Comparison of ENCODE assay signal across 9 cellular contexts in the genomic region with DNA sequence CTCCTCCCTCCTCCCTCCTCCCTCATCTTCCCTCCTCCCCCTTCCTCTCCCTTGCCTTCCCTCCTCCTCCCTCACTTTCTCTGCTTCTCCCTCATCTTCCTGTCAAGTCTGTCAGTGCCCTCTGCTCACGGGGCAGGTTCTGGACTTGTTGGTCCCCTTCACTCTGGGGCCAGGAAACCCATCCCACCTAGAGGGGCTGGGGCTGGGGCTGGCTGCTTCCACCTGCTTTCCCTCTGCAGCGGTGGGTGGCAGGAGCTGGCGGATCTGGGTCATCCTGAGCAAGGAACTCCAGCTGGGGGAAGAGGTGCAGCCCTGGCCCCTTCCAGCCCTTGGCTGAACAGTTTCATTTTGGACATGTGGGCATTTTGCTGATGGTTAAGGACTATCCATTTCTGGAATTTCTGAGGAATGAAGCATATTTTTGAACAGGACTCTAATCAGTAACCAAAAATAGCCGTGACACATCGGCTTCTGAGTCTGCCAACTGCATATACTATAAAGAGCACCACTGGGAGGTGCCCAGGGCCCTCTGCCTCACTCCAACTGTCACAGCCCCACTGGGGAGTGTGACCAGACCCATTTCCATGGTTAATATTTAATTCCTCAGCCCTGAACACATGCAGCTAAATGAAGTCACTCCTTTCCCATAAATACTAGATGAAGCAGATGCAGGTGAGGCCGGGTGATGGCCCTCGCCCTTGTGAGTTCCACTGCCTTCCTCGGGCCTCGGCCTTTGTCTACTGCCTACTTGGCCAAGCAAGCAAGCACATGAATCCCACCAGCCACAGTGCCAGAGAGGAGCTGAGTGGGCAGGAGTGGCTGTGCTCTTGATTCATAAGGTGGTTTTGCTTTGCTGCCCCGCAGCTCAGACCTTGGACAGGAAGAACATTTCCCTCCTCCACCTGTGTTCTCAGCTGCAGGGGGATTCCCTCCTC. TPM values are rescaled to one million over a fixed set of nuclear protein-coding genes. Genes with fewer than 3 reads are reported as not detected.
A peak's percentile ranks its signal among the peaks of the same experiment; 100 is the strongest.
DNase-seq lines count a peak whose midpoint lies in the region; ATAC-seq and TF ChIP-seq lines count a peak whose summit lies in the region.
"Had no signal": no experiment of that assay in that cellular context is flagged by ENCODE, and none has a peak within 500 bp of the region (broad histone marks: within the 10 kb centered on the region; RNA-seq: fewer than 3 reads in every experiment).

No MANE protein-coding gene starts in this region.

- CTCF ChIA-PET in CD8-positive, alpha-beta memory T cell (lab: Charles Lee): no interaction called here

- H3K27ac Mint-ChIP-seq in CD8-positive, alpha-beta memory T cell: no peak overlapping the region
- H3K27ac Mint-ChIP-seq in effector memory CD8-positive, alpha-beta T cell: peak overlapping the region in 1 of 2 donors; percentile 35
- H3K27ac Mint-ChIP-seq: T-cell had no signal

- no peak overlapping the region for H3K4me2 ChIP-seq in smooth muscle cell

- H3K27me3 ChIP-seq in MG63 (no peaks in the 10 kb centered on the region), heart left ventricle (no peaks in the 10 kb centered on the region), smooth muscle cell (ENCODE audit: low read depth) (no peaks in the 10 kb centered on the region)
- H3K27me3 ChIP-seq in CD8-positive, alpha-beta memory T cell (ENCODE audit: insufficient read depth, low read length, poor library complexity, severe bottlenecking): no peaks in the 10 kb centered on the region

- H3K9me3 Mint-ChIP-seq in CD8-positive, alpha-beta memory T cell: no peaks in the 10 kb centered on the region
- no peaks in the 10 kb centered on the region for H3K9me3 Mint-ChIP-seq in effector memory CD8-positive, alpha-beta T cell
- H3K9me3 Mint-ChIP-seq: T-cell had no signal

- peak; percentile 46 for ATAC-seq in GM19023 (IDR thresholded peaks at IDR 0.05; ENCODE audit: unreplicated experiment)
- peak; percentile 81 to 95 (median 90) for ATAC-seq in heart left ventricle
- ATAC-seq in esophagus mucosa: no peak
- ATAC-seq in effector memory CD8-positive, alpha-beta T cell (replicated peaks): no peak
- no peak for ATAC-seq in HG03097 (IDR thresholded peaks at IDR 0.05; ENCODE audit: low FRiP score, unreplicated experiment)
- ATAC-seq: T-cell had no signal

- H3K9me3 ChIP-seq in MG63: no peaks in the 10 kb centered on the region
- H3K9me3 ChIP-seq in heart left ventricle: no peaks in the 10 kb centered on the region
- no peaks in the 10 kb centered on the region for H3K9me3 ChIP-seq in smooth muscle cell (replicated peaks; ENCODE audit: low read depth)
- H3K9me3 ChIP-seq in CD8-positive, alpha-beta memory T cell (ENCODE audit: low read length): no peaks in the 10 kb centered on the region

- H2AFZ ChIP-seq in smooth muscle cell (ENCODE audit: low read depth): no peak overlapping the region

- intact Hi-C loops in heart left ventricle (cut with DNase I): no loop called here

- H3K4me3 ChIP-seq in MG63: no peak overlapping the region
- no peak overlapping the region for H3K4me3 ChIP-seq in heart left ventricle
- no peak overlapping the region for H3K4me3 ChIP-seq in smooth muscle cell
- H3K4me3 ChIP-seq in CD8-positive, alpha-beta memory T cell (ENCODE audit: low read length): no peak overlapping the region

- H3K36me3 ChIP-seq in MG63 (no peaks in the 10 kb centered on the region), heart left ventricle (no peaks in the 10 kb centered on the region), smooth muscle cell (ENCODE audit: low read depth) (no peaks in the 10 kb centered on the region)
- no peaks in the 10 kb centered on the region for H3K36me3 ChIP-seq in CD8-positive, alpha-beta memory T cell (ENCODE audit: insufficient read depth, low read length)

- POLR2A ChIA-PET in CD8-positive, alpha-beta memory T cell (lab: Charles Lee): no interaction called here

- H4K20me1 ChIP-seq in smooth muscle cell (ENCODE audit: low read depth): no peaks in the 10 kb centered on the region

- H3K27me3 Mint-ChIP-seq in CD8-positive, alpha-beta memory T cell: peaks cover 3 to 18% of the 10 kb centered on the region in 2 donors
- H3K27me3 Mint-ChIP-seq in effector memory CD8-positive, alpha-beta T cell: peaks cover 28 to 42% of the 10 kb centered on the region in 2 donors

- no peaks in the 10 kb centered on the region for H3K79me2 ChIP-seq in smooth muscle cell (ENCODE audit: low read depth)

- H3K9ac ChIP-seq in smooth muscle cell (ENCODE audit: low read depth): no peak overlapping the region

- peaks cover 0 to 17% (median 8%) of the 10 kb centered on the region in 12 donors for H3K4me1 ChIP-seq in heart left ventricle
- H3K4me1 ChIP-seq in smooth muscle cell (ENCODE audit: low read depth): peaks cover 5% of the 10 kb centered on the region
- no peaks in the 10 kb centered on the region for H3K4me1 ChIP-seq in CD8-positive, alpha-beta memory T cell (ENCODE audit: insufficient read depth, low read length)

- H3F3A ChIP-seq in smooth muscle cell (ENCODE audit: low read depth): no peaks in the 10 kb centered on the region

- DNase-seq in MG63: peak; percentile 65
- peak in 3 of 5 donors; percentile 37 to 58 (median 48) for DNase-seq in heart left ventricle
- no peak for DNase-seq in smooth muscle cell (lab: John Stamatoyannopoulos, UW; ENCODE audit: unreplicated experiment)
- DNase-seq in CD8-positive, alpha-beta memory T cell: no peak
- no peak for DNase-seq in effector memory CD8-positive, alpha-beta T cell

- TF ChIP-seq POLR2A in heart left ventricle (IDR thresholded peaks at IDR 0.05): no peak

- H3K4me3 Mint-ChIP-seq in CD8-positive, alpha-beta memory T cell: no peak overlapping the region
- H3K4me3 Mint-ChIP-seq in effector memory CD8-positive, alpha-beta T cell: no peak overlapping the region
- H3K4me3 Mint-ChIP-seq: T-cell had no signal

- 59 to 67% (median 65%) methylated on average over 10 of the region's 10 CpGs for WGBS in heart left ventricle, 4 donors
- 82% methylated on average over 10 of the region's 10 CpGs for WGBS in smooth muscle cell (ENCODE audit: low lambda C conversion rate)

- peak overlapping the region in 4 of 12 donors; percentile 24 to 42 (median 30) for H3K27ac ChIP-seq in heart left ventricle
- H3K27ac ChIP-seq in smooth muscle cell (ENCODE audit: low read depth): peak overlapping the region; percentile 57
- no peak overlapping the region for H3K27ac ChIP-seq in CD8-positive, alpha-beta memory T cell (ENCODE audit: low read depth, low read length)

- no peak for TF ChIP-seq CTCF in heart left ventricle (IDR thresholded peaks at IDR 0.05)
- no peak for TF ChIP-seq CTCF in smooth muscle cell (IDR thresholded peaks at IDR 0.05; ENCODE audit: borderline replicate concordance, insufficient read depth, poor library complexity, severe bottlenecking)

- no peaks in the 10 kb centered on the region for H3K4me1 Mint-ChIP-seq in CD8-positive, alpha-beta memory T cell
- no peaks in the 10 kb centered on the region for H3K4me1 Mint-ChIP-seq in effector memory CD8-positive, alpha-beta T cell (ENCODE audit: low read depth in 2 of 2)
- H3K4me1 Mint-ChIP-seq: T-cell had no signal

- no peaks in the 10 kb centered on the region for H3K36me3 Mint-ChIP-seq in CD8-positive, alpha-beta memory T cell
- H3K36me3 Mint-ChIP-seq in effector memory CD8-positive, alpha-beta T cell (ENCODE audit: insufficient read depth): no peaks in the 10 kb centered on the region
- H3K36me3 Mint-ChIP-seq: T-cell had no signal

RNA-seq across cellular contexts. Expression of gene CHDH, which starts 39.8 kb away (rescaled TPM):
- 0.76 and 2.0 TPM in 2 replicates for total RNA-seq in MG63 (2014; rRNA removed; shearing (Covaris generic); ENCODE audit: low replicate concordance)
- total RNA-seq in heart left ventricle (10 to 100 TPM in 2 of 9 donors, 1 to 10 TPM in 6, under 1 TPM in 1; 0.99 to 13.2 (median 5.8) TPM), smooth muscle cell (0.36 TPM in 1 of 2 replicates, not detected in the other), esophagus mucosa (1.6 TPM)
- polyA plus RNA-seq in heart left ventricle (1 to 10 TPM in 1 of 2 donors, under 1 TPM in 1; 0.69 to 1.6 TPM), smooth muscle cell (0.51 and 0.60 TPM in 2 replicates)
- total RNA-seq in CD8-positive, alpha-beta memory T cell: under 1 TPM; 0.42 to 0.71 TPM
- not detected for polyA plus RNA-seq in CD8-positive, alpha-beta memory T cell

RNA-seq across cellular contexts. Expression of gene IL17RB, which starts 39.9 kb away (rescaled TPM):
- 0.89 and 2.4 TPM in 2 replicates for total RNA-seq in MG63 (2014; rRNA removed; shearing (Covaris generic); ENCODE audit: low replicate concordance)
- total RNA-seq in heart left ventricle (1 to 10 TPM in 2 of 9 donors, under 1 TPM in 6, not detected in 1; 0.09 to 1.5 (median 0.61) TPM), smooth muscle cell (0.22 TPM in 1 of 2 replicates, not detected in the other), esophagus mucosa (0.20 TPM)
- polyA plus RNA-seq in heart left ventricle (under 1 TPM; 0.17 to 0.80 TPM), smooth muscle cell (0.40 and 0.58 TPM in 2 replicates)
- total RNA-seq in CD8-positive, alpha-beta memory T cell: 1 to 10 TPM; 1.2 to 2.1 TPM
- polyA plus RNA-seq in CD8-positive, alpha-beta memory T cell: 0.98 TPM

Comparison
In these comparisons a context has a peak if more than half of its experiments do, and no peak if none do; other contexts are left out.
1. ATAC-seq: peak in GM19023 (single experiment) and heart left ventricle (4 of 4); none in esophagus mucosa (single experiment), effector memory CD8-positive, alpha-beta T cell (single experiment) and HG03097 (single experiment).
2. DNase-seq: peak in MG63 (single experiment) and heart left ventricle (3 of 5); none in smooth muscle cell (single experiment), CD8-positive, alpha-beta memory T cell (0 of 5) and effector memory CD8-positive, alpha-beta T cell (0 of 3).